In the genomic region with DNA sequence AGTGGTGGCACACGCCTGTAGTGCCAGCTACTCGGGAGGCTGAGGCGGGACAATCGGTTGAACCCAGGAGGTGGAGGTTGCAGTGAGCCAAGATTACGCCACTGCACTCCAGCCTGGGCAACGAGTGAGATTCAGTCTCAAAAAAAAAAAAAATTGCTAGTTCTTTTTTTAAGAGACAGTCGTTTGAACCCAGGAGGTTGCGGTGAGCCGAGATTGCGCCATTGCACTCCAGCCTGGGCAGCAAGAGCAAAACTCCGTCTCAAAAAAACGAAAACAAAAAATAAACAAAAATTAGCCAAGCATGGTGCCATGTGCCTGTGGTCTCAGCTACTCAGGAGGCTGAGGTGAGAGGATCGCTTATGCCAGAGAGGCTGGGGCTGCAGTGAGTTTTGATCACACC, we compare ENCODE assay signal across 1 cellular context.
A peak's percentile ranks its signal among the peaks of the same experiment; 100 is the strongest.
TF ChIP-seq lines count a peak whose summit lies in the region.

No MANE protein-coding gene starts in this region.

TF ChIP-seq in HepG2, 621 proteins besides CTCF, POLR2A, EP300 and RAD21:
- TF ChIP-seq ZNF770 (CRISPR knock-in tag; IDR thresholded peaks at IDR 0.05), result peak; percentile 76
